ENCODE assay signal across 10 cellular contexts in the genomic region with DNA sequence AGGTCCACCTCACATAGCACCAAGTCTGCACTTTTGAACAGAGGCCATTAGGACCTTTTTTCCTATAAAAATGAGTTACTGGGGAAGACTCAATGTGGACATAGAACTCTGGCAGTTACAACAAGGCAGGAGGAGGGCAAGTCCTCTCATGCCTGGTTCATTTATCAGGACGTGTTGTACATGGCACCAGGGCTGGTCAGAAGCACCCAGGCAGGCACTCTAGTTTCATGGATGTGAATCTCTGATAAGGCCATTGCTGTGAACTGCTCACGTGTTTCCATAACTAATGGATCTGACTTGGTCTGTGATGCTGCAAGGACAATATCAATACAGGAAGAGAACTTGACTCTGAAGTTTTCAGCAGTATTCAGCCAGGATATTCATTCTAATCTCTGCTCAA. TPM values are rescaled to one million over a fixed set of nuclear protein-coding genes. Genes with fewer than 3 reads are reported as not detected.
DNase-seq lines count a peak whose midpoint lies in the region; ATAC-seq and TF ChIP-seq lines count a peak whose summit lies in the region.
"Had no signal": no experiment of that assay in that cellular context is flagged by ENCODE, and none has a peak within 500 bp of the region (broad histone marks: within the 10 kb centered on the region; RNA-seq: fewer than 3 reads in every experiment).

No MANE protein-coding gene starts in this region.

- peak overlapping the region; percentile 51 for H3K4me3 Mint-ChIP-seq in activated CD4-positive, alpha-beta memory T cell treated with anti-CD3 and anti-CD28 coated beads, Interleukin-2, amount 10 ng/mL, durations not matched to agents 7 days and 5 days

- CTCF ChIA-PET in activated CD4-positive, alpha-beta memory T cell treated with anti-CD3 and anti-CD28 coated beads, Interleukin-2, amount 10 ng/mL, durations not matched to agents 7 days and 5 days (lab: Charles Lee) = interaction anchor here (1.0 to 2.9 kb wide), 5 partner anchors 10 to 241 kb away, joined by 3 to 10 read pairs (median 4); no protein-coding TSS in a partner anchor

- TF ChIP-seq POLR2A in heart left ventricle (IDR thresholded peaks at IDR 0.05) (no peak), transverse colon (IDR thresholded peaks at IDR 0.05) (no peak), body of pancreas (IDR thresholded peaks at IDR 0.05) (no peak)

- H3K4me1 ChIP-seq in heart left ventricle (peaks cover 31 to 99% (median 91%) of the 10 kb centered on the region in 12 donors), transverse colon (peaks cover 10 to 72% (median 46%) of the 10 kb centered on the region in 4 donors), body of pancreas (peaks cover 39% of the 10 kb centered on the region)

- H3K27ac ChIP-seq in heart left ventricle = peak overlapping the region; percentile 76 to 95 (median 90)
- H3K27ac ChIP-seq in transverse colon = peak overlapping the region; percentile 60 to 76 (median 68)
- H3K27ac ChIP-seq in body of pancreas = peak overlapping the region in 1 of 4 donors; percentile 42

- TF ChIP-seq CTCF in heart left ventricle (IDR thresholded peaks at IDR 0.05) (no peak), transverse colon (IDR thresholded peaks at IDR 0.05) (no peak), body of pancreas (IDR thresholded peaks at IDR 0.05) (no peak)

- H3K4me3 ChIP-seq in heart left ventricle (peak overlapping the region in 3 of 12 donors; percentile 14 to 28 (median 26)), transverse colon (no peak overlapping the region), body of pancreas (no peak overlapping the region)

- 34 to 45% (median 41%) methylated on average over 2 of the region's 2 CpGs for WGBS in heart left ventricle, 4 donors
- WGBS in transverse colon (ENCODE audit: low coverage in 1 of 2), 2 donors = 55% methylated on average over 2 of the region's 2 CpGs; no CpG with 5 or more reads in 1 of the 2 donors
- WGBS in body of pancreas, 2 donors = 46 to 71% methylated on average over 2 of the region's 2 CpGs

- no peaks in the 10 kb centered on the region for H3K9me3 ChIP-seq in heart left ventricle
- no peaks in the 10 kb centered on the region for H3K9me3 ChIP-seq in transverse colon
- no peaks in the 10 kb centered on the region for H3K9me3 ChIP-seq in body of pancreas

- H3K36me3 Mint-ChIP-seq in activated CD4-positive, alpha-beta memory T cell treated with anti-CD3 and anti-CD28 coated beads, Interleukin-2, amount 10 ng/mL, durations not matched to agents 7 days and 5 days (ENCODE audit: low read depth) = peaks cover 75% of the 10 kb centered on the region

- POLR2A ChIA-PET in activated CD4-positive, alpha-beta memory T cell treated with anti-CD3 and anti-CD28 coated beads, Interleukin-2, amount 10 ng/mL, durations not matched to agents 7 days and 5 days (lab: Charles Lee) = interaction anchor here (0.7 to 2.7 kb wide), 7 partner anchors 11 to 69 kb away, joined by 3 to 18 read pairs (median 7); partner anchors contain the start of gene CDC42EP3

- in situ Hi-C loops in transverse colon (cut with MboI; ENCODE audit: low pct_ligation_motif_present in 1 of 4, low pct_unique_long_range_greater_than_20kb in 1 of 4, low sequenced_read_pairs in 3 of 4) = loop anchor here in 1 of 4 donors (25.0 kb wide), 1 partner anchor 243 kb away; no protein-coding TSS in a partner anchor

- H3K27me3 ChIP-seq in heart left ventricle (no peaks in the 10 kb centered on the region), transverse colon (no peaks in the 10 kb centered on the region), body of pancreas (no peaks in the 10 kb centered on the region)

- H3K36me3 ChIP-seq in heart left ventricle (peaks cover 0 to 5% (median 0%) of the 10 kb centered on the region in 9 donors), transverse colon (no peaks in the 10 kb centered on the region), body of pancreas (replicated peaks in 1 of 2; ENCODE audit: insufficient read depth in 1 of 2, low read depth in 2 of 2) (no peaks in the 10 kb centered on the region)

- peak overlapping the region; percentile 84 for H3K27ac Mint-ChIP-seq in activated CD4-positive, alpha-beta memory T cell treated with anti-CD3 and anti-CD28 coated beads, Interleukin-2, amount 10 ng/mL, durations not matched to agents 7 days and 5 days

- H3K4me1 Mint-ChIP-seq in activated CD4-positive, alpha-beta memory T cell treated with anti-CD3 and anti-CD28 coated beads, Interleukin-2, amount 10 ng/mL, durations not matched to agents 7 days and 5 days = peaks cover 93% of the 10 kb centered on the region

- no peaks in the 10 kb centered on the region for H3K9me3 Mint-ChIP-seq in activated CD4-positive, alpha-beta memory T cell treated with anti-CD3 and anti-CD28 coated beads, Interleukin-2, amount 10 ng/mL, durations not matched to agents 7 days and 5 days

- intact Hi-C loops in heart left ventricle (cut with DNase I) (loop anchor here in 6 of 10 donors (2.0 to 10.0 kb wide), 7 partner anchors 15 to 241 kb away; partner anchors contain the start of gene CDC42EP3 (in 1 of the 6)), Right ventricle myocardium superior (cut with DNase I) (loop anchor here (10.0 kb wide), 1 partner anchor 241 kb away; no protein-coding TSS in a partner anchor), transverse colon (cut with DNase I; ENCODE audit: low total_unique reads) (no loop called here), body of pancreas (cut with DNase I) (no loop called here)

- DNase-seq in heart left ventricle (no peak), Right ventricle myocardium superior (no peak), islet precursor cell (peak; percentile 35), transverse colon (no peak), dedifferentiated amniotic fluid mesenchymal stem cell (ENCODE audit: extremely low spot score) (no peak), body of pancreas (no peak), superior temporal gyrus (ENCODE audit: extremely low spot score) (no peak)
- DNase-seq in activated CD4-positive, alpha-beta memory T cell treated with anti-CD3 and anti-CD28 coated beads, Interleukin-2, amount 10 ng/mL, durations not matched to agents 7 days and 5 days = no peak
- DNase-seq: dermis blood vessel endothelial cell, midbrain had no signal

- TF ChIP-seq EP300 in transverse colon (IDR thresholded peaks at IDR 0.05; ENCODE audit: low read depth) = no peak

- no peaks in the 10 kb centered on the region for H3K27me3 Mint-ChIP-seq in activated CD4-positive, alpha-beta memory T cell treated with anti-CD3 and anti-CD28 coated beads, Interleukin-2, amount 10 ng/mL, durations not matched to agents 7 days and 5 days

- ATAC-seq in heart left ventricle (no peak), Right ventricle myocardium superior (ENCODE audit: poor library complexity) (no peak), body of pancreas (no peak)

RNA-seq across cellular contexts. Expression of gene CDC42EP3, which starts 16.0 kb away (rescaled TPM):
- total RNA-seq in heart left ventricle = 100 to 1,000 TPM in 6 of 9 donors, 10 to 100 TPM in 3; 84.5 to 189 (median 124) TPM
- 10 to 100 TPM; 32.5 to 52.8 TPM for polyA plus RNA-seq in heart left ventricle
- total RNA-seq in Right ventricle myocardium superior = 75.3 TPM
- 10 to 100 TPM; 51.1 to 52.2 TPM for total RNA-seq in activated CD4-positive, alpha-beta memory T cell treated with anti-CD3 and anti-CD28 coated beads, Interleukin-2, amount 10 ng/mL, durations not matched to agents 7 days and 5 days
- total RNA-seq in transverse colon = 100 to 1,000 TPM in 1 of 4 donors, 10 to 100 TPM in 3; 20.6 to 104 (median 31.8) TPM
- total RNA-seq in body of pancreas = 1 to 10 TPM; 5.3 to 7.8 TPM

Comparison
In these comparisons a context has a peak if more than half of its experiments do, and no peak if none do; other contexts are left out.
1. intact Hi-C loops: an anchor here in heart left ventricle (2.0 to 10.0 kb wide) and Right ventricle myocardium superior (10.0 kb wide); none called in transverse colon and body of pancreas.